ENCODE assay signal across 11 cellular contexts in genomic region chr14:72402429-72402772, GRCh38.
DNase-seq lines count a peak whose midpoint lies in the region; ATAC-seq and TF ChIP-seq lines count a peak whose summit lies in the region.
"Had no signal": no experiment of that assay in that cellular context is flagged by ENCODE, and none has a peak within 500 bp of the region (broad histone marks: within the 10 kb centered on the region; RNA-seq: fewer than 3 reads in every experiment).

No MANE protein-coding gene starts in this region.

- DNase-seq in activated naive CD8-positive, alpha-beta T cell treated with anti-CD3 and anti-CD28 coated beads, Interleukin-2, amount 10 ng/mL, durations not matched to agents 7 days and 5 days: no peak
- no peak for DNase-seq in activated naive CD8-positive, alpha-beta T cell treated with anti-CD3 and anti-CD28 coated beads for 36 hours
- DNase-seq in KG1 (lab: John Stamatoyannopoulos, UW) (peak; percentile 14), glutamatergic neuron (no peak), GM10266 (ENCODE audit: extremely low spot score) (no peak)
- DNase-seq in activated T-helper 1 cell treated with anti-CD3 and anti-CD28 coated beads, Interleukin-12 subunit alpha, Interleukin-12 subunit beta, Interleukin-2, Interleukin-4 antibody, amounts not matched to agents 30 ng/mL and 10 ng/mL and 1 ng/mL, durations not matched to agents 14 hours and 24 hours and 36 hours (ENCODE audit: low spot score): no peak
- DNase-seq in activated T-cell treated with anti-CD3 and anti-CD28 coated beads, Interleukin-2, amount 50 U/mL, for 4 hours: no peak
- DNase-seq: BE2C, DMS79 treated with DMSO at 0.1 percent for 48 hours, KBM-7 had no signal

- peak overlapping the region; percentile 26 for H3K4me3 Mint-ChIP-seq in activated naive CD8-positive, alpha-beta T cell treated with anti-CD3 and anti-CD28 coated beads, Interleukin-2, amount 10 ng/mL, durations not matched to agents 7 days and 5 days
- H3K4me3 Mint-ChIP-seq in activated naive CD8-positive, alpha-beta T cell treated with anti-CD3 and anti-CD28 coated beads for 36 hours: no peak overlapping the region
- H3K4me3 Mint-ChIP-seq in activated T-helper 1 cell treated with anti-CD3 and anti-CD28 coated beads, Interleukin-12 subunit alpha, Interleukin-12 subunit beta, Interleukin-2, Interleukin-4 antibody, amounts not matched to agents 30 ng/mL and 10 ng/mL and 1 ng/mL, durations not matched to agents 14 hours and 24 hours and 36 hours: peak overlapping the region; percentile 37
- no peak overlapping the region for H3K4me3 Mint-ChIP-seq in glutamatergic neuron (ENCODE audit: unreplicated experiment)
- H3K4me3 Mint-ChIP-seq in activated T-cell treated with anti-CD3 and anti-CD28 coated beads, Interleukin-2, amount 50 U/mL, for 4 hours: no peak overlapping the region

- H3K27me3 Mint-ChIP-seq in activated naive CD8-positive, alpha-beta T cell treated with anti-CD3 and anti-CD28 coated beads, Interleukin-2, amount 10 ng/mL, durations not matched to agents 7 days and 5 days: peaks cover 59% of the 10 kb centered on the region
- H3K27me3 Mint-ChIP-seq in activated naive CD8-positive, alpha-beta T cell treated with anti-CD3 and anti-CD28 coated beads for 36 hours: peaks cover 57% of the 10 kb centered on the region
- H3K27me3 Mint-ChIP-seq in activated T-helper 1 cell treated with anti-CD3 and anti-CD28 coated beads, Interleukin-12 subunit alpha, Interleukin-12 subunit beta, Interleukin-2, Interleukin-4 antibody, amounts not matched to agents 30 ng/mL and 10 ng/mL and 1 ng/mL, durations not matched to agents 14 hours and 24 hours and 36 hours (ENCODE audit: insufficient read depth): peaks cover 25% of the 10 kb centered on the region
- H3K27me3 Mint-ChIP-seq in glutamatergic neuron (ENCODE audit: unreplicated experiment): no peaks in the 10 kb centered on the region
- peaks cover 25% of the 10 kb centered on the region for H3K27me3 Mint-ChIP-seq in activated T-cell treated with anti-CD3 and anti-CD28 coated beads, Interleukin-2, amount 50 U/mL, for 4 hours (ENCODE audit: low read depth)

- POLR2A ChIA-PET in activated naive CD8-positive, alpha-beta T cell treated with anti-CD3 and anti-CD28 coated beads, Interleukin-2, amount 10 ng/mL, durations not matched to agents 7 days and 5 days (lab: Charles Lee): interaction anchor here (0.9 kb wide), 1 partner anchor 17 kb away, joined by 6 read pairs; no protein-coding TSS in a partner anchor

- ATAC-seq in activated naive CD8-positive, alpha-beta T cell treated with anti-CD3 and anti-CD28 coated beads, Interleukin-2, amount 10 ng/mL, durations not matched to agents 7 days and 5 days (ENCODE audit: low read depth): no peak
- ATAC-seq in activated T-cell treated with anti-CD3 and anti-CD28 coated beads, Interleukin-2, amount 50 U/mL, for 4 hours: no peak
- ATAC-seq: A549 had no signal

- TF ChIP-seq CTCF in glutamatergic neuron (IDR thresholded peaks at IDR 0.05; ENCODE audit: partially characterized antibody, unreplicated experiment) (no peak), GM10266 (IDR thresholded peaks at IDR 0.05; ENCODE audit: control insufficient read depth, insufficient read depth, low read depth, missing control alignments) (no peak)

- no peaks in the 10 kb centered on the region for H3K36me3 Mint-ChIP-seq in activated naive CD8-positive, alpha-beta T cell treated with anti-CD3 and anti-CD28 coated beads, Interleukin-2, amount 10 ng/mL, durations not matched to agents 7 days and 5 days
- no peaks in the 10 kb centered on the region for H3K36me3 Mint-ChIP-seq in activated naive CD8-positive, alpha-beta T cell treated with anti-CD3 and anti-CD28 coated beads for 36 hours
- no peaks in the 10 kb centered on the region for H3K36me3 Mint-ChIP-seq in activated T-helper 1 cell treated with anti-CD3 and anti-CD28 coated beads, Interleukin-12 subunit alpha, Interleukin-12 subunit beta, Interleukin-2, Interleukin-4 antibody, amounts not matched to agents 30 ng/mL and 10 ng/mL and 1 ng/mL, durations not matched to agents 14 hours and 24 hours and 36 hours (ENCODE audit: low read depth)
- H3K36me3 Mint-ChIP-seq in glutamatergic neuron (ENCODE audit: unreplicated experiment): no peaks in the 10 kb centered on the region
- H3K36me3 Mint-ChIP-seq in activated T-cell treated with anti-CD3 and anti-CD28 coated beads, Interleukin-2, amount 50 U/mL, for 4 hours (ENCODE audit: insufficient read depth): no peaks in the 10 kb centered on the region

- H3K9me3 Mint-ChIP-seq in activated naive CD8-positive, alpha-beta T cell treated with anti-CD3 and anti-CD28 coated beads, Interleukin-2, amount 10 ng/mL, durations not matched to agents 7 days and 5 days: no peaks in the 10 kb centered on the region
- H3K9me3 Mint-ChIP-seq in activated naive CD8-positive, alpha-beta T cell treated with anti-CD3 and anti-CD28 coated beads for 36 hours: no peaks in the 10 kb centered on the region
- peaks cover 9% of the 10 kb centered on the region for H3K9me3 Mint-ChIP-seq in activated T-helper 1 cell treated with anti-CD3 and anti-CD28 coated beads, Interleukin-12 subunit alpha, Interleukin-12 subunit beta, Interleukin-2, Interleukin-4 antibody, amounts not matched to agents 30 ng/mL and 10 ng/mL and 1 ng/mL, durations not matched to agents 14 hours and 24 hours and 36 hours
- H3K9me3 Mint-ChIP-seq in glutamatergic neuron (ENCODE audit: unreplicated experiment): no peaks in the 10 kb centered on the region
- H3K9me3 Mint-ChIP-seq in activated T-cell treated with anti-CD3 and anti-CD28 coated beads, Interleukin-2, amount 50 U/mL, for 4 hours: no peaks in the 10 kb centered on the region

- intact Hi-C loops in activated T-helper 1 cell treated with anti-CD3 and anti-CD28 coated beads, Interleukin-12 subunit alpha, Interleukin-12 subunit beta, Interleukin-2, Interleukin-4 antibody, amounts not matched to agents 30 ng/mL and 10 ng/mL and 1 ng/mL, durations not matched to agents 14 hours and 24 hours and 36 hours (cut with micrococcal nuclease): no loop called here

- no peak overlapping the region for H3K27ac Mint-ChIP-seq in activated naive CD8-positive, alpha-beta T cell treated with anti-CD3 and anti-CD28 coated beads, Interleukin-2, amount 10 ng/mL, durations not matched to agents 7 days and 5 days
- no peak overlapping the region for H3K27ac Mint-ChIP-seq in activated naive CD8-positive, alpha-beta T cell treated with anti-CD3 and anti-CD28 coated beads for 36 hours
- no peak overlapping the region for H3K27ac Mint-ChIP-seq in activated T-helper 1 cell treated with anti-CD3 and anti-CD28 coated beads, Interleukin-12 subunit alpha, Interleukin-12 subunit beta, Interleukin-2, Interleukin-4 antibody, amounts not matched to agents 30 ng/mL and 10 ng/mL and 1 ng/mL, durations not matched to agents 14 hours and 24 hours and 36 hours
- no peak overlapping the region for H3K27ac Mint-ChIP-seq in glutamatergic neuron (ENCODE audit: unreplicated experiment)

- H3K4me1 Mint-ChIP-seq in activated naive CD8-positive, alpha-beta T cell treated with anti-CD3 and anti-CD28 coated beads, Interleukin-2, amount 10 ng/mL, durations not matched to agents 7 days and 5 days: peaks cover 14% of the 10 kb centered on the region
- H3K4me1 Mint-ChIP-seq in activated naive CD8-positive, alpha-beta T cell treated with anti-CD3 and anti-CD28 coated beads for 36 hours: peaks cover 10% of the 10 kb centered on the region
- peaks cover 14% of the 10 kb centered on the region for H3K4me1 Mint-ChIP-seq in activated T-helper 1 cell treated with anti-CD3 and anti-CD28 coated beads, Interleukin-12 subunit alpha, Interleukin-12 subunit beta, Interleukin-2, Interleukin-4 antibody, amounts not matched to agents 30 ng/mL and 10 ng/mL and 1 ng/mL, durations not matched to agents 14 hours and 24 hours and 36 hours (ENCODE audit: low read depth)
- no peaks in the 10 kb centered on the region for H3K4me1 Mint-ChIP-seq in glutamatergic neuron (ENCODE audit: low read depth, unreplicated experiment)
- H3K4me1 Mint-ChIP-seq in activated T-cell treated with anti-CD3 and anti-CD28 coated beads, Interleukin-2, amount 50 U/mL, for 4 hours (ENCODE audit: low read depth): peaks cover 14% of the 10 kb centered on the region

Comparison
In these comparisons a context has a peak if more than half of its experiments do, and no peak if none do; other contexts are left out.
1. H3K4me3 Mint-ChIP-seq: peak in activated naive CD8-positive, alpha-beta T cell treated with anti-CD3 and anti-CD28 coated beads, Interleukin-2, amount 10 ng/mL, durations not matched to agents 7 days and 5 days (single experiment) and activated T-helper 1 cell treated with anti-CD3 and anti-CD28 coated beads, Interleukin-12 subunit alpha, Interleukin-12 subunit beta, Interleukin-2, Interleukin-4 antibody, amounts not matched to agents 30 ng/mL and 10 ng/mL and 1 ng/mL, durations not matched to agents 14 hours and 24 hours and 36 hours (single experiment); none in activated naive CD8-positive, alpha-beta T cell treated with anti-CD3 and anti-CD28 coated beads for 36 hours (single experiment), glutamatergic neuron (single experiment) and activated T-cell treated with anti-CD3 and anti-CD28 coated beads, Interleukin-2, amount 50 U/mL, for 4 hours (single experiment).